18 cellular contexts compared by ENCODE assay signal in the genomic region with DNA sequence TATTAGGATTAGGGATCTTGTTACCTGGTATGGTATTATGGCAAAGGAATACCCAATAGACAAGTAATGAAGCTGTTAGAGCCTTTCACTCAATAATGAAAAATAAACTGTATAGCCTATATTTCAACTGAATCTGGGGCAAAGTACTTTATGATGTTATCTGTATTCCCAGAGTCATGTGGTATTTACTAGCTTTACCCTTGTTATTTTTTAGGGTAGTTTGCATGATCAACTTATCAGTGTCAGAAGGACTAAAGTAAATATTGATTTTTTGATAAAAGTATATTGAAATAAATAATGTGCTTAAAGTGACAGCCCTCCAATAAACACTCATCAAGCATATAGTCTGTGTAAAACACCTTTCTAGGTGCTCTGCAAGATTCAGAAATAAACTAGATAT.
DNase-seq lines count a peak whose midpoint lies in the region; ATAC-seq and TF ChIP-seq lines count a peak whose summit lies in the region.
"Had no signal": no experiment of that assay in that cellular context is flagged by ENCODE, and none has a peak within 500 bp of the region (broad histone marks: within the 10 kb centered on the region; RNA-seq: fewer than 3 reads in every experiment).

No MANE protein-coding gene starts in this region.

- no peak for TF ChIP-seq POLR2A in testis (IDR thresholded peaks at IDR 0.05)

- H3K27ac ChIP-seq in HEK293 (ENCODE audit: extremely low read depth, low read depth, low read length): no peak overlapping the region
- peak overlapping the region; percentile 33 for H3K27ac ChIP-seq in hepatocyte
- H3K27ac ChIP-seq in testis: no peak overlapping the region
- H3K27ac ChIP-seq: BLaER1 treated with 17β-estradiol and CSF1 and Interleukin-3, amounts not matched to agents 10 nM and 100 nM had no signal

- no peak overlapping the region for H2AFZ ChIP-seq in hepatocyte

- H3K4me2 ChIP-seq in hepatocyte: peak overlapping the region; percentile 52
- H3K4me2 ChIP-seq: BLaER1 treated with 17β-estradiol and CSF1 and Interleukin-3, amounts not matched to agents 10 nM and 100 nM had no signal

- H3K27me3 Mint-ChIP-seq in activated CD4-positive, alpha-beta T cell treated with anti-CD3 and anti-CD28 coated beads for 36 hours: no peaks in the 10 kb centered on the region
- H3K27me3 Mint-ChIP-seq: B cell had no signal

- H3K4me3 ChIP-seq in HEK293 (ENCODE audit: low read depth, low read length) (no peak overlapping the region), hepatocyte (no peak overlapping the region), mucosa of descending colon (no peak overlapping the region), testis (no peak overlapping the region)
- H3K4me3 ChIP-seq: BLaER1 treated with 17β-estradiol and CSF1 and Interleukin-3, amounts not matched to agents 10 nM and 100 nM; GM12878 had no signal

- H3K4me1 ChIP-seq in HEK293 (ENCODE audit: control insufficient read depth, insufficient read depth, low read length) (peaks cover 4% of the 10 kb centered on the region; the same call in 1 of the 2 replicates), hepatocyte (ENCODE audit: insufficient read depth) (no peaks in the 10 kb centered on the region), mucosa of descending colon (ENCODE audit: low read depth) (peaks cover 2% of the 10 kb centered on the region), testis (no peaks in the 10 kb centered on the region)

- H3K4me1 Mint-ChIP-seq in activated CD4-positive, alpha-beta T cell treated with anti-CD3 and anti-CD28 coated beads for 36 hours: peaks cover 19% of the 10 kb centered on the region

- H3K4me3 Mint-ChIP-seq in activated CD4-positive, alpha-beta T cell treated with anti-CD3 and anti-CD28 coated beads for 36 hours: no peak overlapping the region
- H3K4me3 Mint-ChIP-seq: B cell; CD8-positive, alpha-beta T cell had no signal

- no peaks in the 10 kb centered on the region for H3K9me2 ChIP-seq in hepatocyte (replicated peaks; ENCODE audit: insufficient read depth)

- CTCF ChIA-PET in HEK293 (lab: Yijun Ruan, JAX): interaction anchor here (0.7 kb wide), 1 partner anchor 13 kb away, joined by 4 read pairs; no protein-coding TSS in a partner anchor
- CTCF ChIA-PET in activated CD4-positive, alpha-beta T cell treated with anti-CD3 and anti-CD28 coated beads for 36 hours (lab: Charles Lee): no interaction called here

- no peaks in the 10 kb centered on the region for H4K20me1 ChIP-seq in hepatocyte (ENCODE audit: insufficient read depth, poor library complexity, severe bottlenecking)

- peak; percentile 40 for ATAC-seq in mucosa of descending colon
- no peak for ATAC-seq in HG03108 (IDR thresholded peaks at IDR 0.05; ENCODE audit: unreplicated experiment)
- ATAC-seq in activated CD4-positive, alpha-beta T cell treated with anti-CD3 and anti-CD28 coated beads for 36 hours: no peak
- ATAC-seq: CD8-positive, alpha-beta T cell; GM12878; HCT116 had no signal

- H3K27me3 ChIP-seq in hepatocyte (no peaks in the 10 kb centered on the region), testis (no peaks in the 10 kb centered on the region)
- H3K27me3 ChIP-seq: BLaER1 treated with 17β-estradiol and CSF1 and Interleukin-3, amounts not matched to agents 10 nM and 100 nM had no signal

- POLR2A ChIA-PET in HEK293 (lab: Yijun Ruan, JAX): no interaction called here
- POLR2A ChIA-PET in activated CD4-positive, alpha-beta T cell treated with anti-CD3 and anti-CD28 coated beads for 36 hours (lab: Charles Lee): no interaction called here

- H3K36me3 ChIP-seq in HEK293 (ENCODE audit: control insufficient read depth in 2 of 2, insufficient read depth in 1 of 2, low read length in 2 of 2) (peaks cover 3 to 7% of the 10 kb centered on the region in 2 experiments; a peak in 2 of 3 replicates), hepatocyte (replicated peaks; ENCODE audit: insufficient read depth, low read depth) (no peaks in the 10 kb centered on the region), mucosa of descending colon (ENCODE audit: low read depth) (no peaks in the 10 kb centered on the region), testis (ENCODE audit: low read depth, missing control alignments) (no peaks in the 10 kb centered on the region)

- DNase-seq in LoVo (ENCODE audit: low spot score): peak; percentile 7
- DNase-seq in hepatocyte (ENCODE audit: low spot score): no peak
- DNase-seq in mucosa of descending colon: no peak
- DNase-seq in activated naive CD4-positive, alpha-beta T cell treated with Interleukin-2 at 50 U/mL for 16 hours: no peak
- DNase-seq in activated CD4-positive, alpha-beta T cell treated with anti-CD3 and anti-CD28 coated beads for 36 hours: no peak
- no peak for DNase-seq in testis
- DNase-seq: Calu3; CD8-positive, alpha-beta T cell; DMS79 treated with DMSO at 0.1 percent for 48 hours; GF-D8; GOT3; H7 had no signal

- H3K9me3 Mint-ChIP-seq in activated CD4-positive, alpha-beta T cell treated with anti-CD3 and anti-CD28 coated beads for 36 hours (ENCODE audit: low read depth): no peaks in the 10 kb centered on the region

- peaks cover 53% of the 10 kb centered on the region for H3K79me2 ChIP-seq in hepatocyte

- intact Hi-C loops in mucosa of descending colon (cut with DNase I, micrococcal nuclease) (no loop called here), testis (cut with DNase I; ENCODE audit: low total_unique reads) (no loop called here)
- intact Hi-C loops in activated CD4-positive, alpha-beta T cell treated with anti-CD3 and anti-CD28 coated beads for 36 hours (cut with DNase I, micrococcal nuclease): no loop called here

- peaks cover 29% of the 10 kb centered on the region for H3K36me3 Mint-ChIP-seq in activated CD4-positive, alpha-beta T cell treated with anti-CD3 and anti-CD28 coated beads for 36 hours (ENCODE audit: low read depth)

- H3K9me3 ChIP-seq in HEK293 (ENCODE audit: control insufficient read depth, insufficient read depth, low read depth, low read length): no peaks in the 10 kb centered on the region
- no peaks in the 10 kb centered on the region for H3K9me3 ChIP-seq in hepatocyte (ENCODE audit: low read depth)
- no peaks in the 10 kb centered on the region for H3K9me3 ChIP-seq in mucosa of descending colon
- no peaks in the 10 kb centered on the region for H3K9me3 ChIP-seq in testis

- H3K27ac Mint-ChIP-seq in activated CD4-positive, alpha-beta T cell treated with anti-CD3 and anti-CD28 coated beads for 36 hours: no peak overlapping the region
- H3K27ac Mint-ChIP-seq: B cell; CD8-positive, alpha-beta T cell had no signal

- TF ChIP-seq CTCF in HEK293 (tag by site-specific recombination; IDR thresholded peaks at IDR 0.05) (no peak), hepatocyte (IDR thresholded peaks at IDR 0.05; ENCODE audit: poor library complexity) (no peak), mucosa of descending colon (IDR thresholded peaks at IDR 0.05) (no peak), testis (IDR thresholded peaks at IDR 0.05) (no peak)

TF ChIP-seq in HEK293, 187 proteins besides CTCF, POLR2A, EP300 and RAD21:
- no peak for TF ChIP-seq ZNF571 (tag by site-specific recombination; IDR thresholded peaks at IDR 0.05)
- no peak for TF ChIP-seq ZNF311 (tag by site-specific recombination; IDR thresholded peaks at IDR 0.05; ENCODE audit: borderline replicate concordance)
- TF ChIP-seq PRDM6 (tag by site-specific recombination; IDR thresholded peaks at IDR 0.05): peak; percentile 33; the same call in 1 of the 2 replicates
TF ChIP-seq in HEK293: peak in this region for 1.
